ENCODE assay signal across 2 cellular contexts in the genomic region with DNA sequence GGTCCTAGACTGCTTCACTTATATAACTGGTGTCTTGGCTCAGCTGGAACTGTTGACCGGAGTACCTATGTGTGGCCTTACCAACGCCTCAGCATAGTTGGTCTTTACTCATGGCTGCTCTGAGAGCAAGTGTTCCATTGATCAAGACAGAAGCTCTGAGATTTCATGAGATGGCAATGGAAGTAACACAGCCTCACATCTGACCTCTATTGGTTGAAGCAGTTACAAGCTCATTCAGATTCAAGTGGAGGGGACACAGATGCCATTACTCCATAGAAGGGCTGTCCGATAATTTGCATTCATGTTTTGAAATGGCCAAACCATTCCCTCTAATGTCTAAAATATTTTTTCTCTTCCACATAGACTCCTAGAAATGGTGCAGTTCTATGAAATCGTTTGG.
TF ChIP-seq lines count a peak whose summit lies in the region.

No MANE protein-coding gene starts in this region.

TF ChIP-seq in HepG2, 621 proteins besides CTCF, POLR2A, EP300 and RAD21:
- TF ChIP-seq SMC3 (IDR thresholded peaks at IDR 0.05; ENCODE audit: low read length) = peak; percentile 56; the same call in 1 of the 2 replicates
- peak; percentile 69 for TF ChIP-seq STAG1 (CRISPR knock-in tag; IDR thresholded peaks at IDR 0.05)
- TF ChIP-seq, protein P1, sequence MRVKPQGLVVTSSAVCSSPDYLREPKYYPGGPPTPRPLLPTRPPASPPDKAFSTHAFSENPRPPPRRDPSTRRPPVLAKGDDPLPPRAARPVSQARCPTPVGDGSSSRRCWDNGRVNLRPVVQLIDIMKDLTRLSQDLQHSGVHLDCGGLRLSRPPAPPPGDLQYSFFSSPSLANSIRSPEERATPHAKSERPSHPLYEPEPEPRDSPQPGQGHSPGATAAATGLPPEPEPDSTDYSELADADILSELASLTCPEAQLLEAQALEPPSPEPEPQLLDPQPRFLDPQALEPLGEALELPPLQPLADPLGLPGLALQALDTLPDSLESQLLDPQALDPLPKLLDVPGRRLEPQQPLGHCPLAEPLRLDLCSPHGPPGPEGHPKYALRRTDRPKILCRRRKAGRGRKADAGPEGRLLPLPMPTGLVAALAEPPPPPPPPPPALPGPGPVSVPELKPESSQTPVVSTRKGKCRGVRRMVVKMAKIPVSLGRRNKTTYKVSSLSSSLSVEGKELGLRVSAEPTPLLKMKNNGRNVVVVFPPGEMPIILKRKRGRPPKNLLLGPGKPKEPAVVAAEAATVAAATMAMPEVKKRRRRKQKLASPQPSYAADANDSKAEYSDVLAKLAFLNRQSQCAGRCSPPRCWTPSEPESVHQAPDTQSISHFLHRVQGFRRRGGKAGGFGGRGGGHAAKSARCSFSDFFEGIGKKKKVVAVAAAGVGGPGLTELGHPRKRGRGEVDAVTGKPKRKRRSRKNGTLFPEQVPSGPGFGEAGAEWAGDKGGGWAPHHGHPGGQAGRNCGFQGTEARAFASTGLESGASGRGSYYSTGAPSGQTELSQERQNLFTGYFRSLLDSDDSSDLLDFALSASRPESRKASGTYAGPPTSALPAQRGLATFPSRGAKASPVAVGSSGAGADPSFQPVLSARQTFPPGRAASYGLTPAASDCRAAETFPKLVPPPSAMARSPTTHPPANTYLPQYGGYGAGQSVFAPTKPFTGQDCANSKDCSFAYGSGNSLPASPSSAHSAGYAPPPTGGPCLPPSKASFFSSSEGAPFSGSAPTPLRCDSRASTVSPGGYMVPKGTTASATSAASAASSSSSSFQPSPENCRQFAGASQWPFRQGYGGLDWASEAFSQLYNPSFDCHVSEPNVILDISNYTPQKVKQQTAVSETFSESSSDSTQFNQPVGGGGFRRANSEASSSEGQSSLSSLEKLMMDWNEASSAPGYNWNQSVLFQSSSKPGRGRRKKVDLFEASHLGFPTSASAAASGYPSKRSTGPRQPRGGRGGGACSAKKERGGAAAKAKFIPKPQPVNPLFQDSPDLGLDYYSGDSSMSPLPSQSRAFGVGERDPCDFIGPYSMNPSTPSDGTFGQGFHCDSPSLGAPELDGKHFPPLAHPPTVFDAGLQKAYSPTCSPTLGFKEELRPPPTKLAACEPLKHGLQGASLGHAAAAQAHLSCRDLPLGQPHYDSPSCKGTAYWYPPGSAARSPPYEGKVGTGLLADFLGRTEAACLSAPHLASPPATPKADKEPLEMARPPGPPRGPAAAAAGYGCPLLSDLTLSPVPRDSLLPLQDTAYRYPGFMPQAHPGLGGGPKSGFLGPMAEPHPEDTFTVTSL (CRISPR knock-in tag; IDR thresholded peaks at IDR 0.05; ENCODE audit: borderline replicate concordance) = no peak
- no peak for TF ChIP-seq CBFB (CRISPR knock-in tag; IDR thresholded peaks at IDR 0.05)
- TF ChIP-seq, protein P2, sequence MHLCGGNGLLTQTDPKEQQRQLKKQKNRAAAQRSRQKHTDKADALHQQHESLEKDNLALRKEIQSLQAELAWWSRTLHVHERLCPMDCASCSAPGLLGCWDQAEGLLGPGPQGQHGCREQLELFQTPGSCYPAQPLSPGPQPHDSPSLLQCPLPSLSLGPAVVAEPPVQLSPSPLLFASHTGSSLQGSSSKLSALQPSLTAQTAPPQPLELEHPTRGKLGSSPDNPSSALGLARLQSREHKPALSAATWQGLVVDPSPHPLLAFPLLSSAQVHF (CRISPR knock-in tag; IDR thresholded peaks at IDR 0.05) = no peak
- TF ChIP-seq SP2 (CRISPR knock-in tag; IDR thresholded peaks at IDR 0.05) = no peak
- no peak for TF ChIP-seq ZNF326 (CRISPR knock-in tag; IDR thresholded peaks at IDR 0.05; ENCODE audit: borderline replicate concordance)

TF ChIP-seq in H1, 55 proteins besides CTCF, POLR2A, EP300 and RAD21:
- no peak for TF ChIP-seq MAFK (IDR thresholded peaks at IDR 0.05; ENCODE audit: low read depth, low read length)
- TF ChIP-seq SIRT6 (IDR thresholded peaks at IDR 0.05; ENCODE audit: low read length) = no peak
- no peak for TF ChIP-seq FOSL1 (IDR thresholded peaks at IDR 0.05; ENCODE audit: insufficient read depth, low read depth, low read length)
- no peak for TF ChIP-seq SP1 (IDR thresholded peaks at IDR 0.05; ENCODE audit: low read depth, low read length)
- TF ChIP-seq, protein P3, sequence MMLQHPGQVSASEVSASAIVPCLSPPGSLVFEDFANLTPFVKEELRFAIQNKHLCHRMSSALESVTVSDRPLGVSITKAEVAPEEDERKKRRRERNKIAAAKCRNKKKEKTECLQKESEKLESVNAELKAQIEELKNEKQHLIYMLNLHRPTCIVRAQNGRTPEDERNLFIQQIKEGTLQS (IDR thresholded peaks at IDR 0.05; ENCODE audit: insufficient read depth, low read depth, low read length) = no peak
- no peak for TF ChIP-seq CBX8 (IDR thresholded peaks at IDR 0.05; ENCODE audit: borderline replicate concordance, low read depth, low read length)
- no peak for TF ChIP-seq HDAC2 (IDR thresholded peaks at IDR 0.05; ENCODE audit: borderline replicate concordance in 1 of 2, low read depth in 2 of 2, low read length in 2 of 2)
- no peak for TF ChIP-seq ASH2L (IDR thresholded peaks at IDR 0.05; ENCODE audit: low read length)
- TF ChIP-seq, protein P4, sequence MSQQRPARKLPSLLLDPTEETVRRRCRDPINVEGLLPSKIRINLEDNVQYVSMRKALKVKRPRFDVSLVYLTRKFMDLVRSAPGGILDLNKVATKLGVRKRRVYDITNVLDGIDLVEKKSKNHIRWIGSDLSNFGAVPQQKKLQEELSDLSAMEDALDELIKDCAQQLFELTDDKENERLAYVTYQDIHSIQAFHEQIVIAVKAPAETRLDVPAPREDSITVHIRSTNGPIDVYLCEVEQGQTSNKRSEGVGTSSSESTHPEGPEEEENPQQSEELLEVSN (IDR thresholded peaks at IDR 0.05) = no peak
- TF ChIP-seq CHD1 (IDR thresholded peaks at IDR 0.05; ENCODE audit: low read depth, low read length) = no peak
- no peak for TF ChIP-seq BCL11A (IDR thresholded peaks at IDR 0.05; ENCODE audit: low read depth in 2 of 2, low read length in 2 of 2)
- TF ChIP-seq CREB1 (IDR thresholded peaks at IDR 0.05) = no peak
TF ChIP-seq in H1: peak in this region for 0.
